Comparison of ENCODE assay signal across 8 cellular contexts in the genomic region with DNA sequence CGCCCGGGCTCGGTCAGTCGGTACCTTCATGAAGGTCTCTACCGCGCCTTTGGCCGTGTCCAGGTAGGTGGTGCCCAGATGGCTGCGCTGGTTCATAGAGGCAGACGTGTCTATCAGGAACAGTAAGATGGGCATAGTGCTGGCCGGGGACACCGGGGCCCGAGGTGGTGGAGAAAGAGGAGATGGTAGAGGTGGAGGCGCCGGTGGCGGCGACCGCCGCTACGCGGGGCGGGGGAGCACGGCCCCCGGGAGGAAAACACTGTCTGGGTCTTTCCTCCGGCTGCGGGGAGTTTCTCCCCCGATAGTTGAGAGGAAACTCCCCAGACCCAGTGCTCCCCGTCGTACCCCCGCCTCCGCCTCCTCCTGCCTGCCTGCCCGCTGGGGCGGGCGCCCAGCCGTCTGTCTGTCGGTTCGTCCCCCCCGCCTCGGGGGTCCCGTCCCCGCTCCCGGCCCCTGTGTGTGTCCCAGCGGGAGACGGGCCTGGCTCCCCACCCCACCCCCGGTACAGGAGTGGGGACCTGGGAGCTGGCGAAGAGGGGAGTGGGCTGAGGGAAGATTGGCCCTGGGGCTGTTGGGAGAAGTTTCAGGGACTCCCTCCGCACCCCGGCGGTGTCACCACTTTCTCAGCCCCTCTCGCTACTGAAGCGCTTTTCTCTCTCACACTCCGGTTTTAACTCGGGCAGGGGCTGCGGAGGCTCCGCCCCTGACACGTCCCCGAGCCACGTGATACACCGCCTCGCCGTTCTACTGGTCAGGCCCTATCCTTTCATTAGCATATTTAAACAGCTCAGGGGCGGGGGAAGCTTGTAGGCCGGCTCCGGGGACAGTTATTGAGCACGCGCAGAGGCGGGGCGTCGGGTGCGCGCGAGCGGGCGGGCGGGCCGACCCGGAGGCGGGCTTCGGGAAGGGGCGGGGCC. TPM values are rescaled to one million over a fixed set of nuclear protein-coding genes. Genes with fewer than 3 reads are reported as not detected.
DNase-seq lines count a peak whose midpoint lies in the region; ATAC-seq and TF ChIP-seq lines count a peak whose summit lies in the region.

A gene with protein sequence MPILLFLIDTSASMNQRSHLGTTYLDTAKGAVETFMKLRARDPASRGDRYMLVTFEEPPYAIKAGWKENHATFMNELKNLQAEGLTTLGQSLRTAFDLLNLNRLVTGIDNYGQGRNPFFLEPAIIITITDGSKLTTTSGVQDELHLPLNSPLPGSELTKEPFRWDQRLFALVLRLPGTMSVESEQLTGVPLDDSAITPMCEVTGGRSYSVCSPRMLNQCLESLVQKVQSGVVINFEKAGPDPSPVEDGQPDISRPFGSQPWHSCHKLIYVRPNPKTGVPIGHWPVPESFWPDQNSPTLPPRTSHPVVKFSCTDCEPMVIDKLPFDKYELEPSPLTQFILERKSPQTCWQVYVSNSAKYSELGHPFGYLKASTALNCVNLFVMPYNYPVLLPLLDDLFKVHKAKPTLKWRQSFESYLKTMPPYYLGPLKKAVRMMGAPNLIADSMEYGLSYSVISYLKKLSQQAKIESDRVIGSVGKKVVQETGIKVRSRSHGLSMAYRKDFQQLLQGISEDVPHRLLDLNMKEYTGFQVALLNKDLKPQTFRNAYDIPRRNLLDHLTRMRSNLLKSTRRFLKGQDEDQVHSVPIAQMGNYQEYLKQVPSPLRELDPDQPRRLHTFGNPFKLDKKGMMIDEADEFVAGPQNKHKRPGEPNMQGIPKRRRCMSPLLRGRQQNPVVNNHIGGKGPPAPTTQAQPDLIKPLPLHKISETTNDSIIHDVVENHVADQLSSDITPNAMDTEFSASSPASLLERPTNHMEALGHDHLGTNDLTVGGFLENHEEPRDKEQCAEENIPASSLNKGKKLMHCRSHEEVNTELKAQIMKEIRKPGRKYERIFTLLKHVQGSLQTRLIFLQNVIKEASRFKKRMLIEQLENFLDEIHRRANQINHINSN (minus strand): TSS at position 646 of the 917 bp plus-strand sequence. CDS start 511 bp downstream, at position 135.

- H3K9me3 ChIP-seq in RWPE2 (ENCODE audit: severe bottlenecking): no peaks in the 10 kb centered on the region

- H3K4me3 ChIP-seq in RWPE2 (ENCODE audit: severe bottlenecking) (peak within 1 kb of the TSS; percentile 54), fibroblast of mammary gland (ENCODE audit: control insufficient read depth, low read depth, low read length) (peak within 1 kb of the TSS; percentile 84)

- H3K36me3 Mint-ChIP-seq in activated T-helper 2 cell treated with anti-CD3 and anti-CD28 coated beads, Interferon-gamma antibody, Interleukin-2, Interleukin-4, amounts not matched to agents 10 μg/mL and 5 μg/mL and 100 μg/mL, durations not matched to agents 14 hours and 24 hours and 36 hours (ENCODE audit: low read depth): peaks cover 62% of the 10 kb centered on the region
- H3K36me3 Mint-ChIP-seq in naive thymus-derived CD8-positive, alpha-beta T cell: peaks cover 3 to 23% (median 8%) of the 10 kb centered on the region in 3 donors

- H3K36me3 ChIP-seq in RWPE2 (ENCODE audit: low read depth): peaks cover 51% of the 10 kb centered on the region

- ATAC-seq in RWPE2 (ENCODE audit: low read depth): peak; percentile 85
- peak; percentile 76 to 84 for ATAC-seq in naive thymus-derived CD8-positive, alpha-beta T cell

- H3K27me3 Mint-ChIP-seq in activated T-helper 2 cell treated with anti-CD3 and anti-CD28 coated beads, Interferon-gamma antibody, Interleukin-2, Interleukin-4, amounts not matched to agents 10 μg/mL and 5 μg/mL and 100 μg/mL, durations not matched to agents 14 hours and 24 hours and 36 hours (ENCODE audit: low read depth): no peaks in the 10 kb centered on the region
- peaks cover 0 to 2% (median 0%) of the 10 kb centered on the region in 5 donors for H3K27me3 Mint-ChIP-seq in naive thymus-derived CD8-positive, alpha-beta T cell

- no peaks in the 10 kb centered on the region for H3K27me3 ChIP-seq in RWPE2 (ENCODE audit: insufficient read depth, poor library complexity, severe bottlenecking)

- H3K27ac Mint-ChIP-seq in activated T-helper 2 cell treated with anti-CD3 and anti-CD28 coated beads, Interferon-gamma antibody, Interleukin-2, Interleukin-4, amounts not matched to agents 10 μg/mL and 5 μg/mL and 100 μg/mL, durations not matched to agents 14 hours and 24 hours and 36 hours: peak within 1 kb of the TSS; percentile 99
- H3K27ac Mint-ChIP-seq in naive thymus-derived CD8-positive, alpha-beta T cell: peak within 1 kb of the TSS; percentile 95 to 100 (median 98)

- DNase-seq in EH (ENCODE audit: low read depth): peak; percentile 100
- DNase-seq in H4 (ENCODE audit: low spot score): peak; percentile 97
- peak; percentile 99 for DNase-seq in LoVo (ENCODE audit: low spot score)
- DNase-seq in RWPE2 (ENCODE audit: low spot score): peak; percentile 98
- DNase-seq in activated T-helper 2 cell treated with anti-CD3 and anti-CD28 coated beads, Interferon-gamma antibody, Interleukin-2, Interleukin-4, amounts not matched to agents 10 μg/mL and 5 μg/mL and 100 μg/mL, durations not matched to agents 14 hours and 24 hours and 36 hours (ENCODE audit: low spot score): peak; percentile 99
- DNase-seq in fibroblast of mammary gland (ENCODE audit: low read depth): peak; percentile 99
- peak; percentile 97 to 100 (median 99) for DNase-seq in naive thymus-derived CD8-positive, alpha-beta T cell
- DNase-seq in stimulated activated naive CD4-positive, alpha-beta T cell (lab: John Stamatoyannopoulos, UW): peak; percentile 97 to 99 (median 99)

- POLR2A ChIA-PET in naive thymus-derived CD8-positive, alpha-beta T cell (lab: Charles Lee): interaction anchor here (0.6 to 6.2 kb wide), 42 partner anchors 8 to 1516 kb away, joined by 3 to 149 read pairs (median 6); a partner anchor contains a TSS

- H3K4me1 ChIP-seq in RWPE2 (ENCODE audit: insufficient read depth, poor library complexity, severe bottlenecking): peaks cover 22% of the 10 kb centered on the region

- peaks cover 3% of the 10 kb centered on the region for H3K9me3 Mint-ChIP-seq in activated T-helper 2 cell treated with anti-CD3 and anti-CD28 coated beads, Interferon-gamma antibody, Interleukin-2, Interleukin-4, amounts not matched to agents 10 μg/mL and 5 μg/mL and 100 μg/mL, durations not matched to agents 14 hours and 24 hours and 36 hours
- H3K9me3 Mint-ChIP-seq in naive thymus-derived CD8-positive, alpha-beta T cell: no peaks in the 10 kb centered on the region

- TF ChIP-seq CTCF in RWPE2 (IDR thresholded peaks at IDR 0.05; ENCODE audit: poor library complexity, severe bottlenecking) (no peak), fibroblast of mammary gland (conservative IDR thresholded peaks at IDR 0.05; ENCODE audit: control insufficient read depth, insufficient read depth, low read depth, low read length) (no peak)

- H3K4me1 Mint-ChIP-seq in activated T-helper 2 cell treated with anti-CD3 and anti-CD28 coated beads, Interferon-gamma antibody, Interleukin-2, Interleukin-4, amounts not matched to agents 10 μg/mL and 5 μg/mL and 100 μg/mL, durations not matched to agents 14 hours and 24 hours and 36 hours (ENCODE audit: low read depth): peaks cover 31% of the 10 kb centered on the region
- H3K4me1 Mint-ChIP-seq in naive thymus-derived CD8-positive, alpha-beta T cell: peaks cover 22 to 57% (median 54%) of the 10 kb centered on the region in 4 donors

- intact Hi-C loops in activated T-helper 2 cell treated with anti-CD3 and anti-CD28 coated beads, Interferon-gamma antibody, Interleukin-2, Interleukin-4, amounts not matched to agents 10 μg/mL and 5 μg/mL and 100 μg/mL, durations not matched to agents 14 hours and 24 hours and 36 hours (cut with micrococcal nuclease): loop anchor here (1.0 to 10.0 kb wide), 10 partner anchors 52 to 1200 kb away; a partner anchor contains a TSS

- peak within 1 kb of the TSS; percentile 94 for H3K4me3 Mint-ChIP-seq in activated T-helper 2 cell treated with anti-CD3 and anti-CD28 coated beads, Interferon-gamma antibody, Interleukin-2, Interleukin-4, amounts not matched to agents 10 μg/mL and 5 μg/mL and 100 μg/mL, durations not matched to agents 14 hours and 24 hours and 36 hours (ENCODE audit: low read depth)
- peak within 1 kb of the TSS; percentile 84 to 99 (median 94) for H3K4me3 Mint-ChIP-seq in naive thymus-derived CD8-positive, alpha-beta T cell

- H3K27ac ChIP-seq in RWPE2 (ENCODE audit: poor library complexity, severe bottlenecking): peak within 1 kb of the TSS; percentile 87

RNA-seq across cellular contexts. Expression of the gene that starts here (rescaled TPM):
- 18.6 and 21.0 TPM in 2 replicates for total RNA-seq in H4 (2014; rRNA removed; shearing (Covaris generic))
- total RNA-seq in activated T-helper 2 cell treated with anti-CD3 and anti-CD28 coated beads, Interferon-gamma antibody, Interleukin-2, Interleukin-4, amounts not matched to agents 10 μg/mL and 5 μg/mL and 100 μg/mL, durations not matched to agents 14 hours and 24 hours and 36 hours: 54.9 and 55.9 TPM in 2 replicates
- 10 to 100 TPM; 60.2 to 66.5 TPM for total RNA-seq in naive thymus-derived CD8-positive, alpha-beta T cell
- 10 to 100 TPM; 20.9 to 25.1 (median 23.9) TPM for polyA plus RNA-seq in naive thymus-derived CD8-positive, alpha-beta T cell

Comparison
In these comparisons a context has a peak if more than half of its experiments do, and no peak if none do; other contexts are left out.
1. Peak in every context shown above with its lines: DNase-seq, ATAC-seq, H3K4me3 ChIP-seq and H3K27ac ChIP-seq.